In genomic region chr14:105470812-105471771, GRCh38 we compare ENCODE assay signal across 1 cellular context.
A peak's percentile ranks its signal among the peaks of the same experiment; 100 is the strongest.
TF ChIP-seq lines count a peak whose summit lies in the region.

No MANE protein-coding gene starts in this region.

TF ChIP-seq in HepG2, 621 proteins besides CTCF, POLR2A, EP300 and RAD21:
- TF ChIP-seq ZNF264 (CRISPR knock-in tag; IDR thresholded peaks at IDR 0.05) (no peak), AGO2 (optimal IDR thresholded peaks at IDR 0.05; ENCODE audit: low read depth, low read length) (peak; percentile 98), ZNF652 (CRISPR knock-in tag; IDR thresholded peaks at IDR 0.05; ENCODE audit: borderline replicate concordance, low read depth) (no peak), PRDM4 (CRISPR knock-in tag; IDR thresholded peaks at IDR 0.05; ENCODE audit: borderline replicate concordance) (no peak), POGZ (CRISPR knock-in tag; IDR thresholded peaks at IDR 0.05) (no peak), HNRNPL (IDR thresholded peaks at IDR 0.05; ENCODE audit: low read depth, low read length) (peak; percentile 54; the same call in 1 of the 2 replicates)
- TF ChIP-seq, protein P1, sequence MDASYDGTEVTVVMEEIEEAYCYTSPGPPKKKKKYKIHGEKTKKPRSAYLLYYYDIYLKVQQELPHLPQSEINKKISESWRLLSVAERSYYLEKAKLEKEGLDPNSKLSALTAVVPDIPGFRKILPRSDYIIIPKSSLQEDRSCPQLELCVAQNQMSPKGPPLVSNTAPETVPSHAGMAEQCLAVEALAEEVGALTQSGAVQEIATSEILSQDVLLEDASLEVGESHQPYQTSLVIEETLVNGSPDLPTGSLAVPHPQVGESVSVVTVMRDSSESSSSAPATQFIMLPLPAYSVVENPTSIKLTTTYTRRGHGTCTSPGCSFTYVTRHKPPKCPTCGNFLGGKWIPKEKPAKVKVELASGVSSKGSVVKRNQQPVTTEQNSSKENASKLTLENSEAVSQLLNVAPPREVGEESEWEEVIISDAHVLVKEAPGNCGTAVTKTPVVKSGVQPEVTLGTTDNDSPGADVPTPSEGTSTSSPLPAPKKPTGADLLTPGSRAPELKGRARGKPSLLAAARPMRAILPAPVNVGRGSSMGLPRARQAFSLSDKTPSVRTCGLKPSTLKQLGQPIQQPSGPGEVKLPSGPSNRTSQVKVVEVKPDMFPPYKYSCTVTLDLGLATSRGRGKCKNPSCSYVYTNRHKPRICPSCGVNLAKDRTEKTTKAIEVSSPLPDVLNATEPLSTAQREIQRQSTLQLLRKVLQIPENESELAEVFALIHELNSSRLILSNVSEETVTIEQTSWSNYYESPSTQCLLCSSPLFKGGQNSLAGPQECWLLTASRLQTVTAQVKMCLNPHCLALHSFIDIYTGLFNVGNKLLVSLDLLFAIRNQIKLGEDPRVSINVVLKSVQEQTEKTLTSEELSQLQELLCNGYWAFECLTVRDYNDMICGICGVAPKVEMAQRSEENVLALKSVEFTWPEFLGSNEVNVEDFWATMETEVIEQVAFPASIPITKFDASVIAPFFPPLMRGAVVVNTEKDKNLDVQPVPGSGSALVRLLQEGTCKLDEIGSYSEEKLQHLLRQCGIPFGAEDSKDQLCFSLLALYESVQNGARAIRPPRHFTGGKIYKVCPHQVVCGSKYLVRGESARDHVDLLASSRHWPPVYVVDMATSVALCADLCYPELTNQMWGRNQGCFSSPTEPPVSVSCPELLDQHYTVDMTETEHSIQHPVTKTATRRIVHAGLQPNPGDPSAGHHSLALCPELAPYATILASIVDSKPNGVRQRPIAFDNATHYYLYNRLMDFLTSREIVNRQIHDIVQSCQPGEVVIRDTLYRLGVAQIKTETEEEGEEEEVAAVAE (CRISPR knock-in tag; IDR thresholded peaks at IDR 0.05; ENCODE audit: borderline replicate concordance): no peak
